ENCODE assay signal across 19 cellular contexts in genomic region chr9:87381746-87382145, GRCh38.
DNase-seq lines count a peak whose midpoint lies in the region; ATAC-seq, FAIRE-seq and TF ChIP-seq lines count a peak whose summit lies in the region.
"Had no signal": no experiment of that assay in that cellular context is flagged by ENCODE, and none has a peak within 500 bp of the region (broad histone marks: within the 10 kb centered on the region; RNA-seq: fewer than 3 reads in every experiment).

No MANE protein-coding gene starts in this region.

- no peak for TF ChIP-seq CTCF in astrocyte (IDR thresholded peaks at IDR 0.05; ENCODE audit: insufficient read depth, low read depth, low read length)
- TF ChIP-seq CTCF in left lung (IDR thresholded peaks at IDR 0.05): no peak
- TF ChIP-seq CTCF in tibial artery (IDR thresholded peaks at IDR 0.05): no peak
- TF ChIP-seq CTCF in endothelial cell (IDR thresholded peaks at IDR 0.05; ENCODE audit: unreplicated experiment): no peak

- H4K20me1 ChIP-seq in astrocyte (ENCODE audit: insufficient read depth, low read length): no peaks in the 10 kb centered on the region

- no peak overlapping the region for H3K9ac ChIP-seq in astrocyte (ENCODE audit: low read length)

- peaks cover 16% of the 10 kb centered on the region for H3K4me1 ChIP-seq in astrocyte (ENCODE audit: insufficient read depth, low read length)
- peaks cover 8% of the 10 kb centered on the region in 2 donors for H3K4me1 ChIP-seq in left lung
- H3K4me1 ChIP-seq in tibial artery: peaks cover 0 to 34% (median 20%) of the 10 kb centered on the region in 4 donors
- H3K4me1 ChIP-seq: adrenal gland had no signal

- H3K27ac Mint-ChIP-seq in astrocyte (ENCODE audit: unreplicated experiment): peak overlapping the region; percentile 11
- no peak overlapping the region for H3K27ac Mint-ChIP-seq in endothelial cell (ENCODE audit: unreplicated experiment)
- H3K27ac Mint-ChIP-seq: B cell; effector memory CD8-positive, alpha-beta T cell; T-helper 2 cell treated with Interferon-gamma antibody and Interleukin-4, amounts not matched to agents 5 μg/mL and 100 μg/mL, for 36 hours; type B pancreatic cell had no signal

- intact Hi-C loops in left lung (cut with DNase I) (no loop called here), tibial artery (cut with DNase I; ENCODE audit: low total_unique reads) (no loop called here)

- H3K4me3 ChIP-seq in astrocyte (ENCODE audit: insufficient read depth, low read depth, low read length): no peak overlapping the region
- no peak overlapping the region for H3K4me3 ChIP-seq in left lung
- H3K4me3 ChIP-seq in tibial artery: no peak overlapping the region
- H3K4me3 ChIP-seq: adrenal gland had no signal

- H3K4me1 Mint-ChIP-seq in astrocyte (ENCODE audit: low read depth, unreplicated experiment): peaks cover 21% of the 10 kb centered on the region
- no peaks in the 10 kb centered on the region for H3K4me1 Mint-ChIP-seq in endothelial cell (ENCODE audit: unreplicated experiment)
- H3K4me1 Mint-ChIP-seq: B cell had no signal

- no peaks in the 10 kb centered on the region for H3K9me3 Mint-ChIP-seq in astrocyte (ENCODE audit: unreplicated experiment)
- no peaks in the 10 kb centered on the region for H3K9me3 Mint-ChIP-seq in endothelial cell (ENCODE audit: unreplicated experiment)
- H3K9me3 Mint-ChIP-seq: effector memory CD8-positive, alpha-beta T cell; T-helper 2 cell treated with Interferon-gamma antibody and Interleukin-4, amounts not matched to agents 5 μg/mL and 100 μg/mL, for 36 hours had no signal

- H2AFZ ChIP-seq in astrocyte (ENCODE audit: low read depth, low read length): no peak overlapping the region

- H3K9me3 ChIP-seq in astrocyte (ENCODE audit: insufficient read depth, low read depth, low read length) (no peaks in the 10 kb centered on the region), left lung (no peaks in the 10 kb centered on the region), tibial artery (no peaks in the 10 kb centered on the region)
- H3K9me3 ChIP-seq: adrenal gland had no signal

- no peaks in the 10 kb centered on the region for H3K79me2 ChIP-seq in astrocyte (ENCODE audit: insufficient read depth, low read length)

- H3K4me2 ChIP-seq in astrocyte (ENCODE audit: low read length): no peak overlapping the region

- peak; percentile 62 for ATAC-seq in left lung
- ATAC-seq: effector memory CD8-positive, alpha-beta T cell; stimulated activated naive CD8-positive, alpha-beta T cell treated with anti-CD3 and anti-CD28 coated beads, Interleukin-15, Interleukin-2, amounts not matched to agents 100 U/mL and 50 U/mL, for 24 hours had no signal

- H3K27me3 Mint-ChIP-seq in astrocyte (ENCODE audit: low read depth, unreplicated experiment) (no peaks in the 10 kb centered on the region), endothelial cell (ENCODE audit: unreplicated experiment) (peaks cover 4% of the 10 kb centered on the region)
- H3K27me3 Mint-ChIP-seq: B cell, type B pancreatic cell had no signal

- peak; percentile 66 for DNase-seq in HCEC 1CT
- DNase-seq in astrocyte (ENCODE audit: low read depth): no peak
- no peak for DNase-seq in left lung
- DNase-seq in tibial artery: no peak
- DNase-seq in HuH-7.5 (ENCODE audit: low spot score): no peak
- DNase-seq in activated CD8-positive, alpha-beta memory T cell treated with anti-CD3 and anti-CD28 coated beads, Interleukin-2, amount 50 U/mL, for 4 hours: no peak
- no peak for DNase-seq in endothelial cell (ENCODE audit: low spot score)
- DNase-seq: activated CD4-positive, CD25-positive, alpha-beta regulatory T cell; activated CD8-positive, alpha-beta memory T cell treated with anti-CD3 and anti-CD28 coated beads for 24 hours; adrenal gland; effector memory CD8-positive, alpha-beta T cell; hypothalamus; NCI-H146; NCI-H2171 treated with DMSO at 0.1 percent for 48 hours; NCI-H748 treated with DMSO at 0.1 percent for 48 hours; stimulated activated naive CD8-positive, alpha-beta T cell treated with anti-CD3 and anti-CD28 coated beads, Interleukin-15, Interleukin-2, amounts not matched to agents 100 U/mL and 50 U/mL, for 24 hours had no signal

- no peak for FAIRE-seq in astrocyte (lab: Jason Lieb, UNC)

- H3K36me3 ChIP-seq in astrocyte (ENCODE audit: insufficient read depth, low read length) (no peaks in the 10 kb centered on the region), left lung (no peaks in the 10 kb centered on the region), tibial artery (no peaks in the 10 kb centered on the region)
- H3K36me3 ChIP-seq: adrenal gland had no signal

- peak overlapping the region; percentile 1 for H3K4me3 Mint-ChIP-seq in astrocyte (ENCODE audit: unreplicated experiment)
- H3K4me3 Mint-ChIP-seq in endothelial cell (ENCODE audit: unreplicated experiment): no peak overlapping the region
- H3K4me3 Mint-ChIP-seq: B cell; effector memory CD8-positive, alpha-beta T cell; T-helper 2 cell treated with Interferon-gamma antibody and Interleukin-4, amounts not matched to agents 5 μg/mL and 100 μg/mL, for 36 hours; type B pancreatic cell had no signal

- no peaks in the 10 kb centered on the region for H3K27me3 ChIP-seq in astrocyte (ENCODE audit: insufficient read depth, low read length)
- no peaks in the 10 kb centered on the region for H3K27me3 ChIP-seq in left lung
- H3K27me3 ChIP-seq in tibial artery: no peaks in the 10 kb centered on the region
- H3K27me3 ChIP-seq: adrenal gland had no signal

- H3K36me3 Mint-ChIP-seq in astrocyte (ENCODE audit: low read depth, unreplicated experiment) (no peaks in the 10 kb centered on the region), endothelial cell (ENCODE audit: low read depth, unreplicated experiment) (no peaks in the 10 kb centered on the region)
- H3K36me3 Mint-ChIP-seq: type B pancreatic cell had no signal

- H3K27ac ChIP-seq in astrocyte (ENCODE audit: low read depth, low read length) (peak overlapping the region; percentile 13), left lung (peak overlapping the region; percentile 4 to 41), tibial artery (peak overlapping the region; percentile 44 to 65)
- H3K27ac ChIP-seq: adrenal gland had no signal
